Comparison of ENCODE assay signal across 8 cellular contexts in the genomic region with DNA sequence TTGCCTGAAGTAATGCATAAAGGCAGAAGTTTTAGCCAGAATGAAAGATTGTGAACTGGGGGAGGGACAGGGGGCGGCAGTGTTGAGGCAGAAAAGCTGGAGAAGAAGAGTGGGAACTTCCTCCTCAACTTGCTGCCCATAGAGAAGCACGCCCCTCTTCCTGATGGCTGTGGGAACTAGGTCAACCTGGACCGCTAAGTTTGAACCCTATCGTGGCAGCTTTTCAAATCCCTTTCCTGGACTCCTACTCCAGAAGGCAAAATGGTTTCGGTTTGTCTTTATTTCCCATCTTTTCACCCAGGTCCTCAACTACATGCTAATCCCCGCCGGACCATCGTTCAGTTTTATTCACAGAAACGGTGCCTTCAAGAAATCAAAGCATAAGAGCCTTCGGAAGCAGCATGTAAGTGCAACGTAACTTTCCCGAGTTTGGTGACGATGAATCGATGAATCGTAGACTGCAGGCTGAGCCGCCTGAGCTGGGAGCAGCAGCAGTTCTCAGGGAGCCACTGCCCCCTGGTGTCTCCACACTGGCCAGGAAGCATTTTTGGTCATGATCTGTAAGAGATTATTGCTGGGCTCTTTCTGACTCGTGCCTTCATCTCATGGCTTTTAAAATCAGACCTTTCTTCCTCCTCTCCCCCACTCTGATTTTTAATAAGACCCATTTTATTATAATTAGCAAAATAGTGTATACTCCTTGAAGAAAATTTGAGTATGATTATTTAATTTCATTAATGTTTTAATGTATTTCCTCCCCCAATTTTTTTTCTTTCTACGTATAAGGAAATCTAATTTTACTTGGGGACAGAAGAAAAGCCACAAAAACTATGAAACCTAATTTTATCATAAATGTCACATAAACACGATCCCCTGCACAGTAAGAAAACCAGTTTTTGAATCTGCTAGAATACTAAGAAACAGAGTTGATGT. TPM values are rescaled to one million over a fixed set of nuclear protein-coding genes. Genes with fewer than 3 reads are reported as not detected.
A peak's percentile ranks its signal among the peaks of the same experiment; 100 is the strongest.
DNase-seq lines count a peak whose midpoint lies in the region; ATAC-seq, FAIRE-seq and TF ChIP-seq lines count a peak whose summit lies in the region.

No MANE protein-coding gene starts in this region.

- peak overlapping the region; percentile 66 to 67 for H3K4me3 ChIP-seq in esophagus (ENCODE audit: low read depth in 1 of 2, low read length in 2 of 2)
- peak overlapping the region; percentile 39 to 92 for H3K4me3 ChIP-seq in muscle layer of colon (ENCODE audit: low read depth in 1 of 2, low read length in 2 of 2)

- H3K36me3 ChIP-seq in esophagus (ENCODE audit: control insufficient read depth in 2 of 2, insufficient read depth in 2 of 2, low read length in 1 of 2) (no peaks in the 10 kb centered on the region), muscle layer of colon (ENCODE audit: insufficient read depth, low read length) (no peaks in the 10 kb centered on the region)

- peak overlapping the region; percentile 62 to 80 for H3K27ac ChIP-seq in esophagus (ENCODE audit: low read depth in 2 of 2, low read length in 1 of 2)
- H3K27ac ChIP-seq in muscle layer of colon (ENCODE audit: low read depth, low read length), result no peak overlapping the region

- FAIRE-seq in D721Med (lab: Jason Lieb, UNC), result peak; percentile 11

- peak overlapping the region; percentile 72 for H3K9ac ChIP-seq in muscle layer of colon (ENCODE audit: low read length)

- H3K4me1 ChIP-seq in esophagus (ENCODE audit: control insufficient read depth in 2 of 2, insufficient read depth in 2 of 2, low read length in 1 of 2) (no peaks in the 10 kb centered on the region), muscle layer of colon (ENCODE audit: insufficient read depth, low read length) (peaks cover 5% of the 10 kb centered on the region)

- H3K27me3 ChIP-seq in esophagus (ENCODE audit: control insufficient read depth in 1 of 2, insufficient read depth in 2 of 2, low read length in 2 of 2) (no peaks in the 10 kb centered on the region), muscle layer of colon (ENCODE audit: control insufficient read depth in 1 of 2, insufficient read depth in 2 of 2, low read length in 2 of 2) (no peaks in the 10 kb centered on the region)

- H3K9me3 ChIP-seq in esophagus (ENCODE audit: control insufficient read depth in 2 of 2, insufficient read depth in 1 of 2, low read depth in 1 of 2, low read length in 1 of 2) (no peaks in the 10 kb centered on the region), muscle layer of colon (ENCODE audit: low read length) (no peaks in the 10 kb centered on the region)

- DNase-seq in D721Med (ENCODE audit: insufficient read length, low spot score) (no peak), HuH-7 (ENCODE audit: low spot score) (peak; percentile 63), OCI-M1 (lab: John Stamatoyannopoulos, UW) (peak; percentile 90), activated T-cell treated with anti-CD3 and anti-CD28 coated beads for 48 hours (ENCODE audit: low read depth) (peak; percentile 76)
- DNase-seq in stimulated activated CD8-positive, alpha-beta memory T cell treated with anti-CD3 and anti-CD28 coated beads, Interleukin-7, amount 100 ng/mL, for 1 hour (ENCODE audit: low read depth in 2 of 2), result peak; percentile 58 to 62

- TF ChIP-seq CTCF in D721Med (IDR thresholded peaks at IDR 0.05; ENCODE audit: insufficient read depth, missing control alignments), result peak; percentile 96

- peak; percentile 94 for ATAC-seq in GM21515 (IDR thresholded peaks at IDR 0.05; ENCODE audit: unreplicated experiment)

- WGBS in esophagus, 2 donors, result 7 to 8% methylated on average over 19 of the region's 19 CpGs

RNA-seq across cellular contexts. Expression of gene SPINK2, which starts 21.4 kb away (rescaled TPM):
- under 1 TPM; 0.32 to 0.41 TPM for polyA plus RNA-seq in esophagus
